22 cellular contexts compared by ENCODE assay signal in genomic region chr5:150114102-150114641, GRCh38. TPM values are rescaled to one million over a fixed set of nuclear protein-coding genes. Genes with fewer than 3 reads are reported as not detected.
A peak's percentile ranks its signal among the peaks of the same experiment; 100 is the strongest.
DNase-seq lines count a peak whose midpoint lies in the region; ATAC-seq, FAIRE-seq and TF ChIP-seq lines count a peak whose summit lies in the region.
"Had no signal": no experiment of that assay in that cellular context is flagged by ENCODE, and none has a peak within 500 bp of the region (broad histone marks: within the 10 kb centered on the region; RNA-seq: fewer than 3 reads in every experiment).

No MANE protein-coding gene starts in this region.

- POLR2A ChIA-PET in BJ (lab: Charles Lee), result no interaction called here

- H3K27ac ChIP-seq in coronary artery (peak overlapping the region; percentile 53 to 95), neural progenitor cell (no peak overlapping the region)

- no peaks in the 10 kb centered on the region for H3K9me3 Mint-ChIP-seq in neural progenitor cell
- H3K9me3 Mint-ChIP-seq: nephron; T-helper 1 cell treated with Interleukin-12 subunit alpha and Interleukin-12 subunit beta and Interleukin-4 antibody, amounts not matched to agents 30 μg/mL and 1 μg/mL, for 36 hours had no signal

- DNase-seq in BJ (ENCODE audit: low read depth) (no peak), GM12891 (ENCODE audit: insufficient read length, low spot score) (peak; percentile 14), coronary artery (ENCODE audit: low spot score) (no peak), neural progenitor cell (ENCODE audit: low spot score) (peak; percentile 2), germinal center (ENCODE audit: low spot score) (no peak), SIG-M5 treated with dmso at 0.1 percent for 504 hours (lab: John Stamatoyannopoulos, UW; ENCODE audit: unreplicated experiment) (no peak)
- DNase-seq: activated naive CD4-positive, alpha-beta T cell treated with anti-CD3 and anti-CD28 coated beads, Interleukin-2, amount 50 U/mL, for 16 hours; DND-41; effector memory CD4-positive, alpha-beta T cell; GOT3; lower lobe of right lung; NCI-H2107; NCI-H748 treated with DMSO at 0.1 percent for 48 hours; RPMI8226; stimulated activated CD4-positive, alpha-beta T cell treated with anti-CD3 and anti-CD28 coated beads, Interleukin-2, amount 100 ng/mL, for 24 hours had no signal

- H3K4me1 Mint-ChIP-seq in neural progenitor cell, result peaks cover 30% of the 10 kb centered on the region

- no peaks in the 10 kb centered on the region for H4K20me1 ChIP-seq in neural progenitor cell (ENCODE audit: low read depth)

- H3K27me3 Mint-ChIP-seq in neural progenitor cell (ENCODE audit: insufficient read depth, low read depth), result no peaks in the 10 kb centered on the region

- H3K79me2 ChIP-seq in neural progenitor cell (ENCODE audit: low read depth), result no peaks in the 10 kb centered on the region

- peaks cover 22% of the 10 kb centered on the region for H3K4me1 ChIP-seq in neural progenitor cell

- H3K27me3 ChIP-seq in BJ (ENCODE audit: control insufficient read depth, insufficient read depth, low read length) (no peaks in the 10 kb centered on the region), neural progenitor cell (no peaks in the 10 kb centered on the region)
- H3K27me3 ChIP-seq: cardiac muscle cell had no signal

- no peaks in the 10 kb centered on the region for H3K36me3 Mint-ChIP-seq in neural progenitor cell

- H3K9ac ChIP-seq in neural progenitor cell, result no peak overlapping the region

- TF ChIP-seq CTCF in BJ (IDR thresholded peaks at IDR 0.05; ENCODE audit: insufficient read depth, low read depth, low read length) (0 out of 2 replicates have a peak, but pooled peaks have one; percentile 11), coronary artery (IDR thresholded peaks at IDR 0.05) (no peak), neural progenitor cell (IDR thresholded peaks at IDR 0.05) (peak; percentile 22)

- CTCF ChIA-PET in BJ (lab: Yijun Ruan, JAX), result interaction anchor here (0.9 to 2.7 kb wide), 6 partner anchors 15 to 280 kb away, joined by 3 to 8 read pairs (median 4); no protein-coding TSS in a partner anchor

- peaks cover 8% of the 10 kb centered on the region for H3F3A ChIP-seq in neural progenitor cell (ENCODE audit: low read depth)

- H3K4me2 ChIP-seq in neural progenitor cell, result no peak overlapping the region

- FAIRE-seq in GM12891 (lab: Jason Lieb, UNC), result no peak

- H3K27ac Mint-ChIP-seq in neural progenitor cell, result no peak overlapping the region
- H3K27ac Mint-ChIP-seq: nephron; T-helper 1 cell treated with Interleukin-12 subunit alpha and Interleukin-12 subunit beta and Interleukin-4 antibody, amounts not matched to agents 30 μg/mL and 1 μg/mL, for 36 hours had no signal

- no peak for TF ChIP-seq POLR2A in GM12891 (IDR thresholded peaks at IDR 0.05; ENCODE audit: low read depth, low read length)

- H2AFZ ChIP-seq in neural progenitor cell (replicated peaks), result no peak overlapping the region

- no peak overlapping the region for H3K4me3 ChIP-seq in BJ (ENCODE audit: low read depth, low read length)
- no peak overlapping the region for H3K4me3 ChIP-seq in coronary artery
- no peak overlapping the region for H3K4me3 ChIP-seq in neural progenitor cell
- H3K4me3 ChIP-seq: cardiac muscle cell, lower lobe of right lung had no signal

- no peak overlapping the region for H3K4me3 Mint-ChIP-seq in neural progenitor cell
- H3K4me3 Mint-ChIP-seq: nephron; T-helper 1 cell treated with Interleukin-12 subunit alpha and Interleukin-12 subunit beta and Interleukin-4 antibody, amounts not matched to agents 30 μg/mL and 1 μg/mL, for 36 hours had no signal

- ATAC-seq in HG02610 (IDR thresholded peaks at IDR 0.05; ENCODE audit: unreplicated experiment) (no peak), GM19324 (IDR thresholded peaks at IDR 0.05; ENCODE audit: low FRiP score, unreplicated experiment) (no peak)

- no peaks in the 10 kb centered on the region for H3K9me3 ChIP-seq in neural progenitor cell (ENCODE audit: low read depth)
- H3K9me3 ChIP-seq: lower lobe of right lung had no signal

- peaks cover 43% of the 10 kb centered on the region for H3K36me3 ChIP-seq in BJ (ENCODE audit: control insufficient read depth, insufficient read depth, low read length)
- no peaks in the 10 kb centered on the region for H3K36me3 ChIP-seq in neural progenitor cell
- H3K36me3 ChIP-seq: cardiac muscle cell had no signal

TF ChIP-seq in GM12891, 5 proteins besides CTCF, POLR2A, EP300 and RAD21:
- TF ChIP-seq TAF1 (IDR thresholded peaks at IDR 0.05; ENCODE audit: low read depth, low read length) (no peak), SPI1 (IDR thresholded peaks at IDR 0.05; ENCODE audit: low read depth, low read length) (no peak), POU2F2 (IDR thresholded peaks at IDR 0.05; ENCODE audit: low read depth, low read length) (no peak), PAX5 (IDR thresholded peaks at IDR 0.05; ENCODE audit: insufficient read depth, low read length, severe bottlenecking) (no peak), POLR2AphosphoS5 (IDR thresholded peaks at IDR 0.05; ENCODE audit: low read depth, low read length) (no peak)

RNA-seq across cellular contexts. Expression of gene CSF1R, which starts 27.8 kb away (rescaled TPM):
- polyA plus RNA-seq in BJ (2011; rRNA removed), result 0.11 and 0.29 TPM in 2 replicates
- 0.09 TPM in 1 of 2 replicates, not detected in the other for polyA minus RNA-seq in BJ (2011; rRNA and poly(A)+ RNA removed)
- polyA plus RNA-seq in GM12891 (2012; ENCODE audit: low read depth, missing spikeins), result 0.63 TPM
- total RNA-seq in neural progenitor cell (ENCODE audit: low replicate concordance), result not detected in 2 replicates
- total RNA-seq: cardiac muscle cell, renal cortical epithelial cell had no signal

RNA-seq across cellular contexts. Expression of gene PDGFRB, which starts 41.5 kb away (rescaled TPM):
- 163 and 276 TPM in 2 replicates for polyA plus RNA-seq in BJ (2011; rRNA removed)
- 384 and 442 TPM in 2 replicates for polyA minus RNA-seq in BJ (2011; rRNA and poly(A)+ RNA removed)
- polyA plus RNA-seq in GM12891 (2012; ENCODE audit: low read depth, missing spikeins), result 2.1 TPM
- 8.9 and 16.6 TPM in 2 replicates for total RNA-seq in neural progenitor cell (ENCODE audit: low replicate concordance)

RNA-seq across cellular contexts. Expression of gene CDX1, which starts 52.4 kb away (rescaled TPM):
- polyA plus RNA-seq in BJ (2011; rRNA removed), result 0.39 and 0.97 TPM in 2 replicates
- 0.14 TPM in 1 of 2 replicates, not detected in the other for polyA minus RNA-seq in BJ (2011; rRNA and poly(A)+ RNA removed)
- not detected for polyA plus RNA-seq in GM12891 (2012; ENCODE audit: low read depth, missing spikeins)
- total RNA-seq in neural progenitor cell (ENCODE audit: low replicate concordance), result not detected in 2 replicates
- total RNA-seq: cardiac muscle cell, lower lobe of right lung, renal cortical epithelial cell, temporal lobe had no signal

Comparison
In these comparisons a context has a peak if more than half of its experiments do, and no peak if none do; other contexts are left out.
1. DNase-seq: peak in GM12891 (single experiment) and neural progenitor cell (single experiment); none in BJ (single experiment), coronary artery (single experiment), germinal center (single experiment) and SIG-M5 treated with dmso at 0.1 percent for 504 hours (single experiment).